ENCODE assay signal across 8 cellular contexts in genomic region chr16:81616321-81617020, GRCh38.
DNase-seq lines count a peak whose midpoint lies in the region; ATAC-seq lines count a peak whose summit lies in the region.

No MANE protein-coding gene starts in this region.

- peaks cover 14% of the 10 kb centered on the region for H3K36me3 Mint-ChIP-seq in T-helper 2 cell treated with Interferon-gamma antibody and Interleukin-4, amounts not matched to agents 5 μg/mL and 100 μg/mL, for 36 hours (ENCODE audit: low read depth)

- H3K4me1 Mint-ChIP-seq in T-helper 2 cell treated with Interferon-gamma antibody and Interleukin-4, amounts not matched to agents 5 μg/mL and 100 μg/mL, for 36 hours (ENCODE audit: low read depth) = peaks cover 12% of the 10 kb centered on the region

- peak; percentile 83 for DNase-seq in T-helper 2 cell treated with Interferon-gamma antibody and Interleukin-4, amounts not matched to agents 5 μg/mL and 100 μg/mL, for 36 hours (ENCODE audit: low spot score)
- DNase-seq in anterior cingulate cortex (lab: John Stamatoyannopoulos, UW) (peak in 39 of 58 donors; percentile 8 to 75 (median 34)), left kidney (ENCODE audit: low read depth, low spot score) (peak; percentile 45), SIG-M5 (lab: John Stamatoyannopoulos, UW) (no peak), D341Med (ENCODE audit: low spot score) (no peak)
- DNase-seq in stimulated activated CD8-positive, alpha-beta memory T cell treated with anti-CD3 and anti-CD28 coated beads, Interleukin-12 subunit alpha, Interleukin-12 subunit beta, amount 100 ng/mL, for 24 hours (ENCODE audit: extremely low read depth) = peak; percentile 52

- no peaks in the 10 kb centered on the region for H3K9me3 Mint-ChIP-seq in T-helper 2 cell treated with Interferon-gamma antibody and Interleukin-4, amounts not matched to agents 5 μg/mL and 100 μg/mL, for 36 hours

- H3K4me3 Mint-ChIP-seq in T-helper 2 cell treated with Interferon-gamma antibody and Interleukin-4, amounts not matched to agents 5 μg/mL and 100 μg/mL, for 36 hours = peak overlapping the region; percentile 44

- H3K27ac Mint-ChIP-seq in T-helper 2 cell treated with Interferon-gamma antibody and Interleukin-4, amounts not matched to agents 5 μg/mL and 100 μg/mL, for 36 hours = peak overlapping the region; percentile 85

- no peaks in the 10 kb centered on the region for H3K27me3 Mint-ChIP-seq in T-helper 2 cell treated with Interferon-gamma antibody and Interleukin-4, amounts not matched to agents 5 μg/mL and 100 μg/mL, for 36 hours (ENCODE audit: low read depth)

- ATAC-seq in GM18517 (IDR thresholded peaks at IDR 0.05; ENCODE audit: unreplicated experiment) (peak; percentile 81), HG02885 (IDR thresholded peaks at IDR 0.05; ENCODE audit: poor library complexity, unreplicated experiment) (peak; percentile 83)

Comparison
In these comparisons a context has a peak if more than half of its experiments do, and no peak if none do; other contexts are left out.
1. DNase-seq: peak in T-helper 2 cell treated with Interferon-gamma antibody and Interleukin-4, amounts not matched to agents 5 μg/mL and 100 μg/mL, for 36 hours (single experiment), anterior cingulate cortex (39 of 58), left kidney (single experiment) and stimulated activated CD8-positive, alpha-beta memory T cell treated with anti-CD3 and anti-CD28 coated beads, Interleukin-12 subunit alpha, Interleukin-12 subunit beta, amount 100 ng/mL, for 24 hours (single experiment); none in SIG-M5 (single experiment) and D341Med (single experiment).